In genomic region chr1:205335692-205336091, GRCh38 we compare ENCODE assay signal across 8 cellular contexts. TPM values are rescaled to one million over a fixed set of nuclear protein-coding genes. Genes with fewer than 3 reads are reported as not detected.
A peak's percentile ranks its signal among the peaks of the same experiment; 100 is the strongest.
DNase-seq lines count a peak whose midpoint lies in the region; ATAC-seq and TF ChIP-seq lines count a peak whose summit lies in the region.

No MANE protein-coding gene starts in this region.

- H3K36me3 ChIP-seq in HCT116 (ENCODE audit: control insufficient read depth in 1 of 2, insufficient read depth in 2 of 2, low read length in 2 of 2) (no peaks in the 10 kb centered on the region), colonic mucosa (no peaks in the 10 kb centered on the region), right lobe of liver (no peaks in the 10 kb centered on the region)

- peak overlapping the region; percentile 46 for H3K4me2 ChIP-seq in HCT116 (ENCODE audit: low read length)

- RAD21 ChIA-PET in HCT116 (lab: Charles Lee; ENCODE audit: low non-redundant PET in 1 of 2, low total read pairs in 2 of 2, uncharacterized antibody in 2 of 2, unreplicated experiment in 2 of 2), result interaction anchor here (0.7 to 1.9 kb wide), 5 partner anchors 10 to 188 kb away, joined by 3 to 7 read pairs (median 4); no protein-coding TSS in a partner anchor

- H3K9me3 ChIP-seq in HCT116 (ENCODE audit: control insufficient read depth in 1 of 2, insufficient read depth in 1 of 2, low read depth in 1 of 2, low read length in 2 of 2) (no peaks in the 10 kb centered on the region), colonic mucosa (no peaks in the 10 kb centered on the region), right lobe of liver (no peaks in the 10 kb centered on the region)

- no peaks in the 10 kb centered on the region for H3K9me3 Mint-ChIP-seq in activated CD4-positive, alpha-beta T cell treated with anti-CD3 and anti-CD28 coated beads, Interleukin-2, amount 10 ng/mL, durations not matched to agents 24 days and 14 days

- POLR2A ChIA-PET in HCT116 (lab: Charles Lee), result no interaction called here

- H3K4me1 ChIP-seq in HCT116 (ENCODE audit: control insufficient read depth in 1 of 2, insufficient read depth in 2 of 2, low read length in 2 of 2), result peaks cover 4 to 6% of the 10 kb centered on the region in 2 experiments; a peak in 3 of 4 replicates
- H3K4me1 ChIP-seq in colonic mucosa, result no peaks in the 10 kb centered on the region
- no peaks in the 10 kb centered on the region for H3K4me1 ChIP-seq in right lobe of liver

- no peak overlapping the region for H3K27ac Mint-ChIP-seq in activated CD4-positive, alpha-beta T cell treated with anti-CD3 and anti-CD28 coated beads, Interleukin-2, amount 10 ng/mL, durations not matched to agents 24 days and 14 days

- CTCF ChIA-PET in HCT116 (lab: Charles Lee), result interaction anchor here (0.6 to 2.8 kb wide), 19 partner anchors 10 to 191 kb away, joined by 3 to 20 read pairs (median 6); no protein-coding TSS in a partner anchor

- no peaks in the 10 kb centered on the region for H3K4me1 Mint-ChIP-seq in activated CD4-positive, alpha-beta T cell treated with anti-CD3 and anti-CD28 coated beads, Interleukin-2, amount 10 ng/mL, durations not matched to agents 24 days and 14 days

- WGBS in right lobe of liver (ENCODE audit: insufficient coverage, low coverage, low lambda C conversion rate, missing lambda C conversion rate), result 4% methylated on average over 4 of the region's 4 CpGs

- H3K27me3 ChIP-seq in HCT116 (ENCODE audit: insufficient read depth, low read length) (no peaks in the 10 kb centered on the region), colonic mucosa (no peaks in the 10 kb centered on the region), right lobe of liver (no peaks in the 10 kb centered on the region)

- no peaks in the 10 kb centered on the region for H4K20me1 ChIP-seq in HCT116 (ENCODE audit: insufficient read depth)

- H3K4me3 Mint-ChIP-seq in activated CD4-positive, alpha-beta T cell treated with anti-CD3 and anti-CD28 coated beads, Interleukin-2, amount 10 ng/mL, durations not matched to agents 24 days and 14 days, result no peak overlapping the region

- H3K27ac ChIP-seq in HCT116 (ENCODE audit: low read depth, low read length), result no peak overlapping the region
- H3K27ac ChIP-seq in colonic mucosa, result no peak overlapping the region
- H3K27ac ChIP-seq in right lobe of liver, result no peak overlapping the region

- peaks cover 38% of the 10 kb centered on the region for H3K27me3 Mint-ChIP-seq in activated CD4-positive, alpha-beta T cell treated with anti-CD3 and anti-CD28 coated beads, Interleukin-2, amount 10 ng/mL, durations not matched to agents 24 days and 14 days

- no peak overlapping the region for H3K9ac ChIP-seq in HCT116 (ENCODE audit: low read length)
- no peak overlapping the region for H3K9ac ChIP-seq in colonic mucosa (ENCODE audit: low read depth in 2 of 2, low read length in 2 of 2)

- H3K9me2 ChIP-seq in HCT116 (ENCODE audit: insufficient read depth), result no peaks in the 10 kb centered on the region

- no peak overlapping the region for H3K4me3 ChIP-seq in HCT116 (replicated peaks in 1 of 2; ENCODE audit: low read depth in 1 of 2, low read length in 2 of 2)
- no peak overlapping the region for H3K4me3 ChIP-seq in colonic mucosa
- no peak overlapping the region for H3K4me3 ChIP-seq in right lobe of liver

- no peaks in the 10 kb centered on the region for H3K36me3 Mint-ChIP-seq in activated CD4-positive, alpha-beta T cell treated with anti-CD3 and anti-CD28 coated beads, Interleukin-2, amount 10 ng/mL, durations not matched to agents 24 days and 14 days (ENCODE audit: low read depth)

- peak; percentile 94 for TF ChIP-seq RAD21 in HCT116 (IDR thresholded peaks at IDR 0.05; ENCODE audit: low read depth)

- BruUV-seq in HCT116 (replicated peaks; lab: Mats Ljungman, UMichigan), result no TSS peak

- no peak for TF ChIP-seq POLR2A in HCT116 (IDR thresholded peaks at IDR 0.05; ENCODE audit: borderline replicate concordance, extremely low read depth, insufficient read depth, insufficient read length)
- TF ChIP-seq POLR2A in right lobe of liver (IDR thresholded peaks at IDR 0.05), result no peak

- intact Hi-C loops in HCT116 (cut with micrococcal nuclease), result loop anchor here (1.0 to 5.0 kb wide), 2 partner anchors 152 to 189 kb away; no protein-coding TSS in a partner anchor
- intact Hi-C loops in activated CD4-positive, alpha-beta T cell treated with anti-CD3 and anti-CD28 coated beads, Interleukin-2, amount 10 ng/mL, durations not matched to agents 24 days and 14 days (cut with micrococcal nuclease), result loop anchor here (1.0 to 10.0 kb wide), 3 partner anchors 152 to 361 kb away; no protein-coding TSS in a partner anchor
- intact Hi-C loops in colonic mucosa (cut with DNase I), result loop anchor here (5.0 kb wide), 1 partner anchor 147 kb away; no protein-coding TSS in a partner anchor
- intact Hi-C loops in right lobe of liver (cut with DNase I), result loop anchor here in 1 of 2 donors (10.0 kb wide), 1 partner anchor 189 kb away; no protein-coding TSS in a partner anchor

- peak; percentile 81 for DNase-seq in CD1c-positive myeloid dendritic cell (ENCODE audit: extremely low spot score)
- DNase-seq in HCT116 (ENCODE audit: low read depth, low spot score), result peak; percentile 79
- peak; percentile 22 for DNase-seq in NCI-H526 treated with DMSO at 0.1 percent for 48 hours (lab: John Stamatoyannopoulos, UW)
- peak; percentile 93 for DNase-seq in activated CD4-positive, alpha-beta T cell treated with anti-CD3 and anti-CD28 coated beads, Interleukin-2, amount 10 ng/mL, durations not matched to agents 24 days and 14 days
- DNase-seq in colonic mucosa, result peak; percentile 90
- DNase-seq in right lobe of liver, result peak; percentile 84 to 87 (median 86)
- DNase-seq in stimulated activated CD8-positive, alpha-beta memory T cell treated with anti-CD3 and anti-CD28 coated beads, Interleukin-12 subunit alpha, Interleukin-12 subunit beta, amount 100 ng/mL, for 4 hours (ENCODE audit: low read depth), result peak; percentile 55

- no peaks in the 10 kb centered on the region for H3K79me2 ChIP-seq in HCT116 (ENCODE audit: insufficient read depth, low read length)

- H2AFZ ChIP-seq in HCT116 (ENCODE audit: low read depth, low read length, poor library complexity, severe bottlenecking), result peak overlapping the region; percentile 71

- TF ChIP-seq CTCF in HCT116 (IDR thresholded peaks at IDR 0.05 in 2 of 3, conservative IDR thresholded peaks at IDR 0.05 in 1 of 3; ENCODE audit: borderline replicate concordance in 1 of 3, insufficient read depth in 1 of 3, low read depth in 2 of 3, low read length in 2 of 3), result peak; percentile 99 to 100 (median 99)
- TF ChIP-seq CTCF in colonic mucosa (IDR thresholded peaks at IDR 0.05), result peak; percentile 91
- TF ChIP-seq CTCF in right lobe of liver (IDR thresholded peaks at IDR 0.05), result peak; percentile 76 to 99 (median 98)

- ATAC-seq in HCT116, result peak; percentile 99
- ATAC-seq in right lobe of liver, result peak; percentile 95 to 99 (median 96)
- no peak for ATAC-seq in HG02970 (IDR thresholded peaks at IDR 0.05; ENCODE audit: low FRiP score, unreplicated experiment)

TF ChIP-seq in HCT116, 20 proteins besides CTCF, POLR2A, EP300 and RAD21:
- TF ChIP-seq FOSL1 (IDR thresholded peaks at IDR 0.05; ENCODE audit: low read depth) (no peak), SIN3A (IDR thresholded peaks at IDR 0.05; ENCODE audit: low read depth) (no peak), YY1 (IDR thresholded peaks at IDR 0.05; ENCODE audit: extremely low read depth, insufficient replicate concordance, low read depth, low read length) (peak; percentile 69), POLR2AphosphoS5 (IDR thresholded peaks at IDR 0.05; ENCODE audit: low read depth, low read length) (no peak), ZFX (IDR thresholded peaks at IDR 0.05) (no peak), ZNF274 (IDR thresholded peaks at IDR 0.05; ENCODE audit: low read depth, low read length) (no peak), TCF7L2 (IDR thresholded peaks at IDR 0.05; ENCODE audit: borderline replicate concordance, extremely low read depth, insufficient read depth, insufficient read length) (no peak), CBX3 (IDR thresholded peaks at IDR 0.05; ENCODE audit: low read depth) (peak; percentile 69; the same call in 1 of the 2 replicates)

RNA-seq across cellular contexts. Expression of gene NUAK2, which starts 14.1 kb away (rescaled TPM):
- total RNA-seq in HCT116 (2021; ENCODE audit: unreplicated experiment) (3.0 TPM), colonic mucosa (10 to 100 TPM; 21.2 to 27.2 TPM), right lobe of liver (1 to 10 TPM in 5 of 6 experiments, under 1 TPM in 1; 0.88 to 5.1 (median 2.1) TPM)
- polyA plus RNA-seq in HCT116 (2012), result 1.4 and 1.5 TPM in 2 replicates
- total RNA-seq in activated CD4-positive, alpha-beta T cell treated with anti-CD3 and anti-CD28 coated beads, Interleukin-2, amount 10 ng/mL, durations not matched to agents 24 days and 14 days, result 0.80 and 1.0 TPM in 2 replicates

RNA-seq across cellular contexts. Expression of gene KLHDC8A, which starts 21.0 kb away (rescaled TPM):
- total RNA-seq in HCT116 (2021; ENCODE audit: unreplicated experiment) (0.49 TPM), colonic mucosa (under 1 TPM; 0.44 to 0.58 TPM), right lobe of liver (under 1 TPM in 2 of 6 experiments, not detected in 4; 0.22 to 0.44 TPM)
- polyA plus RNA-seq in HCT116 (2012), result 0.17 TPM in 2 replicates
- 0.44 TPM in 1 of 2 replicates, not detected in the other for total RNA-seq in activated CD4-positive, alpha-beta T cell treated with anti-CD3 and anti-CD28 coated beads, Interleukin-2, amount 10 ng/mL, durations not matched to agents 24 days and 14 days

Comparison
In these comparisons a context has a peak if more than half of its experiments do, and no peak if none do; other contexts are left out.
1. DNase-seq: peak in every context shown above with its lines; median percentile 93 in activated CD4-positive, alpha-beta T cell treated with anti-CD3 and anti-CD28 coated beads, Interleukin-2, amount 10 ng/mL, durations not matched to agents 24 days and 14 days; 90 in colonic mucosa; 86 in right lobe of liver; 81 in CD1c-positive myeloid dendritic cell; 79 in HCT116; 55 in stimulated activated CD8-positive, alpha-beta memory T cell treated with anti-CD3 and anti-CD28 coated beads, Interleukin-12 subunit alpha, Interleukin-12 subunit beta, amount 100 ng/mL, for 4 hours; 22 in NCI-H526 treated with DMSO at 0.1 percent for 48 hours.